16 cellular contexts compared by ENCODE assay signal in the genomic region with DNA sequence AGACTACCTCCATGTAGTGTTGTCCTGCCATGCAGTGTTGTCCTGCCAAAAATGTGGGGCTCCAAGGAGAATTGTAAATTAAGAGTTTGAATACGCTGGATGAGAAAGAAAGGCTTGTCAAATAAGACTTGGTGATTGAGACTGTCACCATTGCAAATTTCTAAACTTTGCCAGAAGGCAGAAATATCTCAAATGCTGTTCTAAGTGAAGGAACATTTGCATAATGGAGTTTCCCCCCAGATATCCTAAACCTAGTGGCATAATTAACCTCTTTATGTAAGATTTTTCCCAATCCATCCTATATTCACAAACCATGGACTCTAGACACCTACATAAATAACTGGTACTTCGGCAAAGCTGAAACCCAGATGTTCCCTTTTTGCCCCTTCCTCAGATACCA.
DNase-seq lines count a peak whose midpoint lies in the region; ATAC-seq and TF ChIP-seq lines count a peak whose summit lies in the region.
"Had no signal": no experiment of that assay in that cellular context is flagged by ENCODE, and none has a peak within 500 bp of the region (broad histone marks: within the 10 kb centered on the region; RNA-seq: fewer than 3 reads in every experiment).

No MANE protein-coding gene starts in this region.

- peaks cover 17% of the 10 kb centered on the region for H3K4me1 Mint-ChIP-seq in memory B cell

- peaks cover under 1% of the 10 kb centered on the region for H3K36me3 Mint-ChIP-seq in memory B cell

- H3K79me2 ChIP-seq in OCI-LY3 (ENCODE audit: low read length), result no peaks in the 10 kb centered on the region

- peak overlapping the region; percentile 82 for H3K27ac Mint-ChIP-seq in memory B cell
- H3K27ac Mint-ChIP-seq: B cell; CD4-positive, alpha-beta T cell had no signal

- H3K27me3 ChIP-seq in OCI-LY3 (ENCODE audit: low read depth, low read length), result no peaks in the 10 kb centered on the region

- peak overlapping the region; percentile 28 for H3K4me2 ChIP-seq in OCI-LY3 (ENCODE audit: low read length)

- H3K27ac ChIP-seq in OCI-LY3 (ENCODE audit: low read length), result no peak overlapping the region

- H3K9me3 Mint-ChIP-seq in memory B cell, result peaks cover under 1% of the 10 kb centered on the region
- H3K9me3 Mint-ChIP-seq: CD4-positive, alpha-beta T cell had no signal

- H3K36me3 ChIP-seq in OCI-LY3 (replicated peaks; ENCODE audit: low read depth, low read length), result no peaks in the 10 kb centered on the region
- H3K36me3 ChIP-seq: HAP-1 had no signal

- 0 out of 2 replicates have a peak overlapping the region, but pooled peaks have one; percentile 11 for H2AFZ ChIP-seq in OCI-LY3 (ENCODE audit: low read depth, low read length)

- no peaks in the 10 kb centered on the region for H4K20me1 ChIP-seq in OCI-LY3 (ENCODE audit: insufficient read depth, low read length)

- H3K27me3 Mint-ChIP-seq in memory B cell, result no peaks in the 10 kb centered on the region
- H3K27me3 Mint-ChIP-seq: B cell; CD4-positive, alpha-beta T cell had no signal

- H3K9ac ChIP-seq in OCI-LY3 (ENCODE audit: low read length), result no peak overlapping the region

- ATAC-seq in GM18502 (IDR thresholded peaks at IDR 0.05; ENCODE audit: poor library complexity, unreplicated experiment) (peak; percentile 60), HG02852 (IDR thresholded peaks at IDR 0.05; ENCODE audit: unreplicated experiment) (peak; percentile 48), memory B cell (ENCODE audit: low read depth) (peak; percentile 66), HG03460 (IDR thresholded peaks at IDR 0.05; ENCODE audit: unreplicated experiment) (no peak), esophagus mucosa (no peak), HG02981 (IDR thresholded peaks at IDR 0.05; ENCODE audit: unreplicated experiment) (no peak)
- ATAC-seq: HepG2 had no signal

- DNase-seq in memory B cell (ENCODE audit: low spot score in 2 of 2), result no peak
- no peak for DNase-seq in NCI-H524 (lab: John Stamatoyannopoulos, UW)
- DNase-seq: 8988T; C1 segment of cervical spinal cord; Calu3; CD4-positive, alpha-beta T cell; DMS 273 treated with DMSO at 0.1 percent for 48 hours had no signal

- peaks cover 9% of the 10 kb centered on the region for H3K4me1 ChIP-seq in OCI-LY3 (ENCODE audit: low read length)
- H3K4me1 ChIP-seq: HAP-1 had no signal

- no peak overlapping the region for H3K4me3 Mint-ChIP-seq in memory B cell
- H3K4me3 Mint-ChIP-seq: B cell; CD4-positive, alpha-beta T cell had no signal

- no peaks in the 10 kb centered on the region for H3K9me3 ChIP-seq in OCI-LY3 (ENCODE audit: insufficient read depth, low read length)
- H3K9me3 ChIP-seq: HAP-1 had no signal

- no peak overlapping the region for H3K4me3 ChIP-seq in OCI-LY3 (ENCODE audit: low read length)
- H3K4me3 ChIP-seq: HAP-1 had no signal

- no peak for TF ChIP-seq CTCF in OCI-LY3 (IDR thresholded peaks at IDR 0.05; ENCODE audit: low read depth, low read length)

Comparison
In these comparisons a context has a peak if more than half of its experiments do, and no peak if none do; other contexts are left out.
1. ATAC-seq: peak in GM18502 (single experiment), HG02852 (single experiment) and memory B cell (single experiment); none in HG03460 (single experiment), esophagus mucosa (single experiment) and HG02981 (single experiment).